Comparison of ENCODE assay signal across 24 cellular contexts in genomic region chr5:10209004-10209403, GRCh38.
"Had no signal": no experiment of that assay in that cellular context is flagged by ENCODE, and none has a peak within 500 bp of the region (broad histone marks: within the 10 kb centered on the region; RNA-seq: fewer than 3 reads in every experiment).

No MANE protein-coding gene starts in this region.

- ATAC-seq: foreskin keratinocyte, gastroesophageal sphincter, heart left ventricle, left lung, left ventricle myocardium superior, lower lobe of right lung, mucosa of descending colon had no signal

- H3K27ac ChIP-seq: coronary artery, dorsolateral prefrontal cortex, esophagus muscularis mucosa, foreskin keratinocyte, gastroesophageal sphincter, heart left ventricle, hepatocyte, left lung, lower lobe of right lung had no signal

- H3K4me1 Mint-ChIP-seq: immature natural killer cell, mesothelial cell of epicardium, naive B cell had no signal

- H3K27ac Mint-ChIP-seq: immature natural killer cell, mesothelial cell of epicardium had no signal

- H3K36me3 Mint-ChIP-seq: naive B cell had no signal

- H3K9me3 Mint-ChIP-seq: immature natural killer cell had no signal

- DNase-seq: dermis blood vessel endothelial cell; dorsolateral prefrontal cortex; effector CD4-positive, alpha-beta T cell; effector memory CD4-positive, alpha-beta T cell; foreskin keratinocyte; heart left ventricle; hypothalamus; immature natural killer cell; islet precursor cell; kidney; kidney glomerular epithelial cell; left lung; left ventricle myocardium superior; lower lobe of right lung; mesenchymal stem cell; mucosa of descending colon; naive B cell had no signal

- H3K4me3 Mint-ChIP-seq: immature natural killer cell, mesothelial cell of epicardium, naive B cell had no signal

- FAIRE-seq: colon, endothelial cell of umbilical vein, kidney had no signal
